ENCODE assay signal across 23 cellular contexts in the genomic region with DNA sequence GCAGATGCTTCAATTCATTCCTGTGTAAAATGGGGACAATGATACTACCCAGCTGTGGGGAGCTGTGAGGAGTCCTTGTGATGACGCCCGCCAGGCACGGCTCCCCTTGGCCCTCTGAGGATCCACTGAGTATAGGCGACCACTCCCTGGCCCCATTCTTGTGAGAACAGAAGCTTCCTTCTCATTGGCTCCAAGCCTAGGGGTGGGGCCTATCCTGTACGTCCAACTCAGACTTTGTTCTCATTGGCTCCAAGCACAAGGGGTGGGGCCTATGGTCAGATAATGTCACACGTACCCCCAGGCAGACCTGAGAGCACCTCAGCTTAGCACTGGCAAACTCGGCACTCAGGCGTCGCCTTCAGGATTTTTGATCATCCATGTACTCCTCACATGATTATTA.
DNase-seq lines count a peak whose midpoint lies in the region; ATAC-seq, FAIRE-seq and TF ChIP-seq lines count a peak whose summit lies in the region.
"Had no signal": no experiment of that assay in that cellular context is flagged by ENCODE, and none has a peak within 500 bp of the region (broad histone marks: within the 10 kb centered on the region; RNA-seq: fewer than 3 reads in every experiment).

No MANE protein-coding gene starts in this region.

- TF ChIP-seq CTCF in kidney (IDR thresholded peaks at IDR 0.05; ENCODE audit: borderline replicate concordance, extremely low read depth, insufficient read depth): no peak

- H3K4me1 ChIP-seq in kidney (ENCODE audit: control insufficient read depth in 1 of 2, insufficient read depth in 1 of 2, low read depth in 1 of 2, low read length in 2 of 2): no peaks in the 10 kb centered on the region
- H3K4me1 ChIP-seq: A549 had no signal

- no peak for FAIRE-seq in kidney (lab: Jason Lieb, UNC)
- FAIRE-seq: A549, GM12892 had no signal

- POLR2A ChIA-PET in HEK293T (lab: Yijun Ruan, JAX): no interaction called here

- H3K9me3 ChIP-seq in kidney (ENCODE audit: control insufficient read depth in 1 of 2, low read length in 2 of 2): no peaks in the 10 kb centered on the region

- intact Hi-C loops in kidney (cut with DNase I): no loop called here

- no peak overlapping the region for H3K4me3 ChIP-seq in kidney (ENCODE audit: low read length in 2 of 2)
- H3K4me3 ChIP-seq: A549, PC-9 had no signal

- DNase-seq in ELF-1 (ENCODE audit: low read depth, low spot score) (peak; percentile 4), HEK293T (ENCODE audit: extremely low spot score) (peak; percentile 19), SK-MEL-5 (ENCODE audit: low read depth, low spot score) (peak; percentile 41), kidney (peak; percentile 35), T-helper 2 cell (no peak), inferior parietal cortex (ENCODE audit: extremely low spot score) (no peak)
- no peak for DNase-seq in stimulated activated CD4-positive, alpha-beta T cell treated with anti-CD3 and anti-CD28 coated beads, Interleukin-15, amount 100 ng/mL, for 24 hours
- DNase-seq: COR-L47, DMS79, GOT3, KBM-7, NCI-H1105, NCI-H146, NCI-H2081, NCI-H2171 treated with DMSO at 0.1 percent for 48 hours, NCI-H526, PC-9, RPMI8226, SIG-M5, T-helper 1 cell had no signal

- H3K36me3 ChIP-seq in kidney (ENCODE audit: control insufficient read depth in 1 of 2, insufficient read depth in 2 of 2, low read length in 2 of 2): no peaks in the 10 kb centered on the region

- H3K9ac ChIP-seq in kidney (ENCODE audit: low read length in 2 of 2): no peak overlapping the region

- CTCF ChIA-PET in HEK293T (lab: Yijun Ruan, JAX): no interaction called here

- in situ Hi-C loops in SK-MEL-5 (cut with HindIII; ENCODE audit: low pct_unique_long_range_greater_than_20kb, low sequenced_read_pairs): no loop called here

- H3K27ac ChIP-seq in kidney (ENCODE audit: low read depth in 2 of 2, low read length in 2 of 2): no peak overlapping the region
- H3K27ac ChIP-seq: A549, PC-9 had no signal

- ATAC-seq in GM21717 (IDR thresholded peaks at IDR 0.05; ENCODE audit: unreplicated experiment): no peak

TF ChIP-seq in HEK293T, 16 proteins besides CTCF, POLR2A, EP300 and RAD21:
- TF ChIP-seq CTBP1 (IDR thresholded peaks at IDR 0.05; ENCODE audit: borderline replicate concordance) (no peak), L3MBTL2 (conservative IDR thresholded peaks at IDR 0.05) (no peak), BHLHE40 (IDR thresholded peaks at IDR 0.05; ENCODE audit: borderline replicate concordance) (no peak), HDGF (IDR thresholded peaks at IDR 0.05; ENCODE audit: borderline replicate concordance) (no peak), PKNOX1 (IDR thresholded peaks at IDR 0.05) (no peak), ARNT (IDR thresholded peaks at IDR 0.05) (no peak), FOXM1 (IDR thresholded peaks at IDR 0.05; ENCODE audit: borderline replicate concordance) (no peak), LEF1 (IDR thresholded peaks at IDR 0.05; ENCODE audit: borderline replicate concordance) (no peak), ZNF384 (IDR thresholded peaks at IDR 0.05) (no peak), ELF4 (IDR thresholded peaks at IDR 0.05) (no peak), SP1 (IDR thresholded peaks at IDR 0.05) (no peak), SUZ12 (IDR thresholded peaks at IDR 0.05) (no peak), TARDBP (IDR thresholded peaks at IDR 0.05) (no peak), FOXA1 (IDR thresholded peaks at IDR 0.05) (no peak), FOXK2 (IDR thresholded peaks at IDR 0.05) (no peak), NFRKB (IDR thresholded peaks at IDR 0.05) (no peak)
TF ChIP-seq in HEK293T: peak in this region for 0.

Comparison
In these comparisons a context has a peak if more than half of its experiments do, and no peak if none do; other contexts are left out.
1. DNase-seq: peak in ELF-1 (single experiment), HEK293T (single experiment), SK-MEL-5 (single experiment) and kidney (single experiment); none in T-helper 2 cell (0 of 5), inferior parietal cortex (single experiment) and stimulated activated CD4-positive, alpha-beta T cell treated with anti-CD3 and anti-CD28 coated beads, Interleukin-15, amount 100 ng/mL, for 24 hours (single experiment).